Comparison of ENCODE assay signal across 16 cellular contexts in the genomic region with DNA sequence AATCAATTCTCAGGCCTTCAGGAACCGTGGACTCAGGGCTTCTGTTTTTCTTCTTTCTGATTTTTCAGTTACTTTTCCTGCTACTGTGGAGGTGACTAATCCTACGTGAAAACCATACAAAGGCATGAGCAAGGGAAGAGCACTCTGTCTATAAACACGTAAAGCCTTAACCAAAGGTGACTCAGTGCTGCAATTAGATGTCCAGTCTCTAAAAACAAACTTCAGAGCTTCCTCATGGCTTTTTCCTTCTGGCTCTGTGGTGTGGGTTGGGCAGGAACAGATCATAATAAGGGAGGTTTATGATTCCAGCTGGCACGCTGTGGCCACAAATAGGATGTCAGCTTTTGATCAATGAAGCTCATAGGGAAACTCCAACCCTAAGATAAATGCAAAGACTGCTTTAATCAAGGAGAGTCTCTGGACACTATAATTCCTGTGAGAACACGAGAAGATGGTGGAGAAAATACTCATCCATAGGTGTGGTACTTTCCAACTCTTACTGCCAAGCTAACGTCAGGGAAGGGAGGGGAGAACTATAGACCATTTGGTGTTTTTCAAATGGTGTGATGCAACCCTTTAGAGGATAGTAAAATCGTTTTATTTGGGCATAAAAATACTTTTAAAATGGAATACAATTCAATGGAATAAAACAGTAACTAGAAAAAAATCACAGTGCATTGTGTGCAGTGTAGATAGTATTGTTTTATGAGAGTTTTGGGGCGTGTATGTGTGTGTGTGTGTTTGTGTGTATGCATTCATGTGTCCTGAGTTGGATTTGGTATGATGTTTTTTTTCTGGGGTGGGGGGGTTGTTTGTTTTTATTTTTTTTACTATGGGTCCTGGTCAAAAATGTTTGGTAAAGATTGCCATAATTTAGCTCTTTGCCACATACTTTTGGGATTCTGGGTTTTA. TPM values are rescaled to one million over a fixed set of nuclear protein-coding genes. Genes with fewer than 3 reads are reported as not detected.
DNase-seq lines count a peak whose midpoint lies in the region; ATAC-seq and TF ChIP-seq lines count a peak whose summit lies in the region.
"Had no signal": no experiment of that assay in that cellular context is flagged by ENCODE, and none has a peak within 500 bp of the region (broad histone marks: within the 10 kb centered on the region; RNA-seq: fewer than 3 reads in every experiment).

A gene (plus strand): TSS at position 403 of the 912 bp plus-strand sequence. CDS start 49 bp downstream, at position 452.

- peak within 1 kb of the TSS; percentile 3 to 68 for H3K27ac ChIP-seq in breast epithelium
- H3K27ac ChIP-seq in lower lobe of right lung, result no peak within 1 kb of the TSS
- H3K27ac ChIP-seq: HL-60, upper lobe of right lung had no signal

- ATAC-seq in mucosa of descending colon (peak; percentile 89), lower lobe of right lung (no peak)
- ATAC-seq: activated CD8-positive, alpha-beta memory T cell treated with anti-CD3 and anti-CD28 coated beads, Interleukin-2, amount 10 ng/mL, durations not matched to agents 7 days and 5 days; Panc1; upper lobe of right lung had no signal

- H3K36me3 ChIP-seq in breast epithelium, result no peaks in the 10 kb centered on the region
- no peaks in the 10 kb centered on the region for H3K36me3 ChIP-seq in mucosa of descending colon (ENCODE audit: low read depth)
- no peaks in the 10 kb centered on the region for H3K36me3 ChIP-seq in lower lobe of right lung
- H3K36me3 ChIP-seq: upper lobe of right lung had no signal

- H3K9me3 ChIP-seq in breast epithelium (no peaks in the 10 kb centered on the region), mucosa of descending colon (no peaks in the 10 kb centered on the region), lower lobe of right lung (no peaks in the 10 kb centered on the region)
- H3K9me3 ChIP-seq: upper lobe of right lung had no signal

- H3K4me1 ChIP-seq in breast epithelium (no peaks in the 10 kb centered on the region), mucosa of descending colon (ENCODE audit: low read depth) (peaks cover 4% of the 10 kb centered on the region), lower lobe of right lung (no peaks in the 10 kb centered on the region)
- H3K4me1 ChIP-seq: upper lobe of right lung had no signal

- intact Hi-C loops in breast epithelium (cut with DNase I; ENCODE audit: low total_unique reads) (no loop called here), mucosa of descending colon (cut with DNase I, micrococcal nuclease) (no loop called here), lower lobe of right lung (cut with DNase I) (no loop called here)

- H3K4me3 ChIP-seq in breast epithelium (no peak within 1 kb of the TSS), mucosa of descending colon (no peak within 1 kb of the TSS), lower lobe of right lung (no peak within 1 kb of the TSS)
- H3K4me3 ChIP-seq: upper lobe of right lung had no signal

- DNase-seq in A172 (ENCODE audit: low spot score) (peak; percentile 68), HT1080 (ENCODE audit: low read depth) (peak; percentile 91), breast epithelium (ENCODE audit: low spot score in 2 of 2) (no peak), mucosa of descending colon (peak in 2 of 3 donors; percentile 53 to 85), foreskin melanocyte (no peak), NCI-H187 (lab: John Stamatoyannopoulos, UW) (no peak), NCI-H1417 (lab: John Stamatoyannopoulos, UW) (no peak), lower lobe of right lung (no peak)
- DNase-seq: activated CD8-positive, alpha-beta memory T cell treated with anti-CD3 and anti-CD28 coated beads, Interleukin-2, amount 10 ng/mL, durations not matched to agents 7 days and 5 days; activated naive CD4-positive, alpha-beta T cell treated with anti-CD3 and anti-CD28 coated beads, Interleukin-2, amount 10 ng/mL, durations not matched to agents 7 days and 5 days; NCI-H226; upper lobe of right lung had no signal

- TF ChIP-seq CTCF in breast epithelium (IDR thresholded peaks at IDR 0.05) (no peak), mucosa of descending colon (IDR thresholded peaks at IDR 0.05) (no peak), lower lobe of right lung (IDR thresholded peaks at IDR 0.05) (no peak)

- no peak for TF ChIP-seq POLR2A in breast epithelium (IDR thresholded peaks at IDR 0.05)

- H3K27me3 ChIP-seq in breast epithelium, result no peaks in the 10 kb centered on the region
- no peaks in the 10 kb centered on the region for H3K27me3 ChIP-seq in lower lobe of right lung (ENCODE audit: low read depth)
- H3K27me3 ChIP-seq: upper lobe of right lung had no signal

RNA-seq across cellular contexts. Expression of the gene that starts here (rescaled TPM):
- total RNA-seq in A172 (2014; rRNA removed; shearing (Covaris generic)), result not detected in 2 replicates
- total RNA-seq in HT1080 (2014; rRNA removed; shearing (Covaris generic)), result not detected in 2 replicates
- 0.10 and 0.15 TPM in 2 replicates for polyA plus RNA-seq in HT1080 (2015; cell fraction: cytosol; rRNA removed)
- 0.45 and 0.70 TPM in 2 replicates for polyA plus RNA-seq in HT1080 (2015; cell fraction: nucleus; rRNA removed)
- total RNA-seq in breast epithelium, result 1 to 10 TPM in 1 of 3 donors, under 1 TPM in 1, not detected in 1; 0.80 to 1.8 TPM
- 10 to 100 TPM; 20.4 to 43.8 (median 24.9) TPM for total RNA-seq in mucosa of descending colon
- 0.38 TPM for total RNA-seq in lower lobe of right lung
- total RNA-seq: activated CD8-positive, alpha-beta memory T cell treated with anti-CD3 and anti-CD28 coated beads, Interleukin-2, amount 10 ng/mL, durations not matched to agents 7 days and 5 days; chondrocyte; upper lobe of right lung had no signal
- polyA plus RNA-seq: neural cell had no signal

Comparison
In these comparisons a context has a peak if more than half of its experiments do, and no peak if none do; other contexts are left out.
1. RNA of the gene that starts here (total RNA-seq): 20.4 to 43.8 TPM in mucosa of descending colon; 0.80 to 1.8 TPM in breast epithelium, 0.38 TPM in lower lobe of right lung (single experiment), not detected in A172 and not detected in HT1080; every median in the first group is over 4 times any median in the second.
2. Peak in DNase-seq in A172; RNA of the gene not detected or under 1 TPM.
3. Peak in DNase-seq in HT1080; RNA of the gene not detected or under 1 TPM.
4. DNase-seq: peak in mucosa of descending colon (2 of 3); none in breast epithelium (0 of 2), foreskin melanocyte (single experiment), NCI-H187 (0 of 2), NCI-H1417 (0 of 3) and lower lobe of right lung (single experiment).